In the genomic region with DNA sequence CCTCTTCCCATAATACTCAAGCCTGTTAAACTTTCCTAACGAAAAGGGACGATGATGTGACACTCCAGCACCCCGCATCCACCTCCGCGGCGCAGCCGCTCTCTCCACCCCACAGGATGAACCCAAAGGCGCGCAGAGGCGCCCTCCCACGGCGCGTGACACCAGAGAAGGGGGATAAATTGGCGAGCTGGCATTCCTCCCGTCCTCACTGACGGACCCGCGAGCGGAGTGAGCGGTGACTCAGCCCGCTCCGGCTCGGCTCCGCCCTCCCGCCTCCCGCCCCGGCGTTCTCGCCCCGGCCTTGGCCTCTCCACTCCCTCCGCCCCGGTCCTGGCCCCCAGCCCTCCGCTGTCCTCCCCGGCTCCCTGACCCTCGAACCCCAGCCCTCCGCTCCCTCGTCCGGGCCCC, we compare ENCODE assay signal across 8 cellular contexts. TPM values are rescaled to one million over a fixed set of nuclear protein-coding genes. Genes with fewer than 3 reads are reported as not detected.
A peak's percentile ranks its signal among the peaks of the same experiment; 100 is the strongest.
DNase-seq lines count a peak whose midpoint lies in the region; FAIRE-seq and TF ChIP-seq lines count a peak whose summit lies in the region.

No MANE protein-coding gene starts in this region.

- no peaks in the 10 kb centered on the region for H3K9me2 ChIP-seq in Loucy (replicated peaks; ENCODE audit: low read depth, low read length)

- H3K27me3 ChIP-seq in Loucy (ENCODE audit: insufficient read depth, low read length, poor library complexity, severe bottlenecking) (peaks cover 12% of the 10 kb centered on the region), right atrium auricular region (no peaks in the 10 kb centered on the region), uterus (no peaks in the 10 kb centered on the region)

- TF ChIP-seq CTCF in GM10266 (IDR thresholded peaks at IDR 0.05; ENCODE audit: control insufficient read depth, insufficient read depth, low read depth, missing control alignments) (peak; percentile 23), Loucy (conservative IDR thresholded peaks at IDR 0.05; ENCODE audit: low read length) (peak; percentile 29; the same call in 1 of the 2 replicates), right atrium auricular region (IDR thresholded peaks at IDR 0.05) (peak in 1 of 2 donors; percentile 11), uterus (IDR thresholded peaks at IDR 0.05) (peak in 1 of 4 experiments; percentile 10)

- H3K4me1 ChIP-seq in Loucy (ENCODE audit: insufficient read depth, low read length, poor library complexity, severe bottlenecking) = peaks cover 44% of the 10 kb centered on the region
- peaks cover 0 to 24% of the 10 kb centered on the region in 2 donors for H3K4me1 ChIP-seq in right atrium auricular region
- H3K4me1 ChIP-seq in uterus = no peaks in the 10 kb centered on the region

- intact Hi-C loops in uterus (cut with DNase I; ENCODE audit: low total_unique reads) = no loop called here

- peak; percentile 85 for DNase-seq in GM10266 (ENCODE audit: extremely low spot score)
- peak; percentile 99 for DNase-seq in H54 (ENCODE audit: insufficient read length, low spot score)
- peak; percentile 81 for DNase-seq in SW480 (ENCODE audit: low spot score)
- peak; percentile 69 for DNase-seq in amniotic stem cell (lab: John Stamatoyannopoulos, UW)
- DNase-seq in right atrium auricular region (ENCODE audit: low spot score) = peak; percentile 88
- peak; percentile 44 for DNase-seq in pulmonary artery endothelial cell (ENCODE audit: low read depth, low spot score)
- peak; percentile 88 to 89 for DNase-seq in uterus

- peak overlapping the region; percentile 86 to 94 for H3K27ac ChIP-seq in right atrium auricular region
- peak overlapping the region; percentile 92 to 94 for H3K27ac ChIP-seq in uterus

- peak overlapping the region; percentile 91 for H3K4me3 ChIP-seq in Loucy (ENCODE audit: low read length, poor library complexity, severe bottlenecking)
- H3K4me3 ChIP-seq in right atrium auricular region = peak overlapping the region; percentile 59 to 72
- H3K4me3 ChIP-seq in uterus = peak overlapping the region; percentile 90 to 95

- peak overlapping the region; percentile 91 for H3K4me2 ChIP-seq in Loucy (ENCODE audit: low read depth, low read length, poor library complexity, severe bottlenecking)

- no peaks in the 10 kb centered on the region for H3K36me3 ChIP-seq in Loucy (ENCODE audit: insufficient read depth, low read length)
- no peaks in the 10 kb centered on the region for H3K36me3 ChIP-seq in right atrium auricular region
- no peaks in the 10 kb centered on the region for H3K36me3 ChIP-seq in uterus

- no peaks in the 10 kb centered on the region for H3F3A ChIP-seq in Loucy (ENCODE audit: low read depth)

- H4K20me1 ChIP-seq in Loucy (ENCODE audit: insufficient read depth, low read length, poor library complexity, severe bottlenecking) = peaks cover 48% of the 10 kb centered on the region

- H3K79me2 ChIP-seq in Loucy (ENCODE audit: insufficient read depth, low read length) = peaks cover 61% of the 10 kb centered on the region

- FAIRE-seq in H54 (lab: Jason Lieb, UNC) = peak; percentile 99

- peak; percentile 52; the same call in 1 of the 2 replicates for TF ChIP-seq POLR2A in H54 (IDR thresholded peaks at IDR 0.05; ENCODE audit: low read depth, low read length)
- TF ChIP-seq POLR2A in uterus (IDR thresholded peaks at IDR 0.05) = peak in 1 of 2 donors; percentile 13

- H3K9ac ChIP-seq in Loucy (ENCODE audit: low read depth, low read length, poor library complexity, severe bottlenecking) = peak overlapping the region; percentile 99

- peak overlapping the region; percentile 86 for H2AFZ ChIP-seq in Loucy (ENCODE audit: low read length)

- H3K9me3 ChIP-seq in Loucy (ENCODE audit: insufficient read depth, low read depth, low read length) = no peaks in the 10 kb centered on the region
- no peaks in the 10 kb centered on the region for H3K9me3 ChIP-seq in right atrium auricular region
- H3K9me3 ChIP-seq in uterus = no peaks in the 10 kb centered on the region

RNA-seq across cellular contexts. Expression of gene TUBGCP3, which starts 0.6 kb away (rescaled TPM):
- total RNA-seq in right atrium auricular region = 10 to 100 TPM in 1 of 2 donors, 1 to 10 TPM in 1; 9.8 to 14.7 TPM
- total RNA-seq in pulmonary artery endothelial cell = 22.4 and 26.1 TPM in 2 replicates
- total RNA-seq in uterus = 10 to 100 TPM; 19.7 to 62.3 (median 38.8) TPM

Comparison
In these comparisons a context has a peak if more than half of its experiments do, and no peak if none do; other contexts are left out.
1. Peak in every context shown above with its lines: DNase-seq, H3K4me3 ChIP-seq and H3K27ac ChIP-seq.
2. DNase-seq: peak in every context shown above with its lines; median percentile 99 in H54; 88 in uterus; 88 in right atrium auricular region; 85 in GM10266; 81 in SW480; 69 in amniotic stem cell; 44 in pulmonary artery endothelial cell.